ENCODE assay signal across 1 cellular context in the genomic region with DNA sequence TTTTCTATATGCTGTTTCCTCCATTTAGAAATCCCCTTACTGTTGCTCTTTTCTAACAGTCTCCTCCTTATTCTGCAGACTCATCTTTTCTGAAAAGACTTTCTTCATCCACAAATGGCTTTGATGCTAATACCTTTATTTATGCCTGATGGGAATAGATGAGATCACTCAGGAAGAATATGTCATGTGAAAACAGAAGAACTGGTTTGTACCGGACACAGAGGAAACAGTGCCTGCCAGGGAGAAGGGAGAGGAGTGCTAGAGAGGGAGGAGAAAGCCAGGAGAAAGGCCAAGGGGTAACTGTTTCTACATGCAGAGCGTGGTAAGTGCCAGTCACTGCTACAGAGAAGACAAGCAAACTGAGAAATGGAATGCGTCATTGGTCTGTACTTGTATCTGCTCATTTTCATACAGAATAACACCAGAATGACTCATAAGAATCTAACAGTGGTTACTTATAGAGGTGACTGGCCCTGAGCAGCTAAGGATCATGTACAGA.
A peak's percentile ranks its signal among the peaks of the same experiment; 100 is the strongest.
TF ChIP-seq lines count a peak whose summit lies in the region.

No MANE protein-coding gene starts in this region.

TF ChIP-seq in SK-N-SH, 30 proteins besides CTCF, POLR2A, EP300 and RAD21 (continued from another document):
- TF ChIP-seq, protein P1, sequence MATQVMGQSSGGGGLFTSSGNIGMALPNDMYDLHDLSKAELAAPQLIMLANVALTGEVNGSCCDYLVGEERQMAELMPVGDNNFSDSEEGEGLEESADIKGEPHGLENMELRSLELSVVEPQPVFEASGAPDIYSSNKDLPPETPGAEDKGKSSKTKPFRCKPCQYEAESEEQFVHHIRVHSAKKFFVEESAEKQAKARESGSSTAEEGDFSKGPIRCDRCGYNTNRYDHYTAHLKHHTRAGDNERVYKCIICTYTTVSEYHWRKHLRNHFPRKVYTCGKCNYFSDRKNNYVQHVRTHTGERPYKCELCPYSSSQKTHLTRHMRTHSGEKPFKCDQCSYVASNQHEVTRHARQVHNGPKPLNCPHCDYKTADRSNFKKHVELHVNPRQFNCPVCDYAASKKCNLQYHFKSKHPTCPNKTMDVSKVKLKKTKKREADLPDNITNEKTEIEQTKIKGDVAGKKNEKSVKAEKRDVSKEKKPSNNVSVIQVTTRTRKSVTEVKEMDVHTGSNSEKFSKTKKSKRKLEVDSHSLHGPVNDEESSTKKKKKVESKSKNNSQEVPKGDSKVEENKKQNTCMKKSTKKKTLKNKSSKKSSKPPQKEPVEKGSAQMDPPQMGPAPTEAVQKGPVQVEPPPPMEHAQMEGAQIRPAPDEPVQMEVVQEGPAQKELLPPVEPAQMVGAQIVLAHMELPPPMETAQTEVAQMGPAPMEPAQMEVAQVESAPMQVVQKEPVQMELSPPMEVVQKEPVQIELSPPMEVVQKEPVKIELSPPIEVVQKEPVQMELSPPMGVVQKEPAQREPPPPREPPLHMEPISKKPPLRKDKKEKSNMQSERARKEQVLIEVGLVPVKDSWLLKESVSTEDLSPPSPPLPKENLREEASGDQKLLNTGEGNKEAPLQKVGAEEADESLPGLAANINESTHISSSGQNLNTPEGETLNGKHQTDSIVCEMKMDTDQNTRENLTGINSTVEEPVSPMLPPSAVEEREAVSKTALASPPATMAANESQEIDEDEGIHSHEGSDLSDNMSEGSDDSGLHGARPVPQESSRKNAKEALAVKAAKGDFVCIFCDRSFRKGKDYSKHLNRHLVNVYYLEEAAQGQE (IDR thresholded peaks at IDR 0.05; ENCODE audit: low read depth, low read length) = 0 out of 2 replicates have a peak, but pooled peaks have one; percentile 40
- peak; percentile 85 for TF ChIP-seq NFIC (IDR thresholded peaks at IDR 0.05; ENCODE audit: borderline replicate concordance)
- TF ChIP-seq, protein P2, sequence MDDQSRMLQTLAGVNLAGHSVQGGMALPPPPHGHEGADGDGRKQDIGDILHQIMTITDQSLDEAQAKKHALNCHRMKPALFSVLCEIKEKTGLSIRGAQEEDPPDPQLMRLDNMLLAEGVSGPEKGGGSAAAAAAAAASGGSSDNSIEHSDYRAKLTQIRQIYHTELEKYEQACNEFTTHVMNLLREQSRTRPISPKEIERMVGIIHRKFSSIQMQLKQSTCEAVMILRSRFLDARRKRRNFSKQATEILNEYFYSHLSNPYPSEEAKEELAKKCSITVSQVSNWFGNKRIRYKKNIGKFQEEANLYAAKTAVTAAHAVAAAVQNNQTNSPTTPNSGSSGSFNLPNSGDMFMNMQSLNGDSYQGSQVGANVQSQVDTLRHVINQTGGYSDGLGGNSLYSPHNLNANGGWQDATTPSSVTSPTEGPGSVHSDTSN (IDR thresholded peaks at IDR 0.05) = peak; percentile 95
- no peak for TF ChIP-seq MXI1 (IDR thresholded peaks at IDR 0.05; ENCODE audit: low read depth, low read length)
- TF ChIP-seq, protein P3, sequence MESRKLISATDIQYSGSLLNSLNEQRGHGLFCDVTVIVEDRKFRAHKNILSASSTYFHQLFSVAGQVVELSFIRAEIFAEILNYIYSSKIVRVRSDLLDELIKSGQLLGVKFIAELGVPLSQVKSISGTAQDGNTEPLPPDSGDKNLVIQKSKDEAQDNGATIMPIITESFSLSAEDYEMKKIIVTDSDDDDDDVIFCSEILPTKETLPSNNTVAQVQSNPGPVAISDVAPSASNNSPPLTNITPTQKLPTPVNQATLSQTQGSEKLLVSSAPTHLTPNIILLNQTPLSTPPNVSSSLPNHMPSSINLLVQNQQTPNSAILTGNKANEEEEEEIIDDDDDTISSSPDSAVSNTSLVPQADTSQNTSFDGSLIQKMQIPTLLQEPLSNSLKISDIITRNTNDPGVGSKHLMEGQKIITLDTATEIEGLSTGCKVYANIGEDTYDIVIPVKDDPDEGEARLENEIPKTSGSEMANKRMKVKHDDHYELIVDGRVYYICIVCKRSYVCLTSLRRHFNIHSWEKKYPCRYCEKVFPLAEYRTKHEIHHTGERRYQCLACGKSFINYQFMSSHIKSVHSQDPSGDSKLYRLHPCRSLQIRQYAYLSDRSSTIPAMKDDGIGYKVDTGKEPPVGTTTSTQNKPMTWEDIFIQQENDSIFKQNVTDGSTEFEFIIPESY (IDR thresholded peaks at IDR 0.05; ENCODE audit: borderline replicate concordance, low read depth) = 0 out of 2 replicates have a peak, but pooled peaks have one; percentile 64
- peak; percentile 75 for TF ChIP-seq POLR2AphosphoS5 (IDR thresholded peaks at IDR 0.05; ENCODE audit: low read depth, low read length)
- peak; percentile 86; the same call in 1 of the 2 replicates for TF ChIP-seq JUND (IDR thresholded peaks at IDR 0.05)
- TF ChIP-seq, protein P4, sequence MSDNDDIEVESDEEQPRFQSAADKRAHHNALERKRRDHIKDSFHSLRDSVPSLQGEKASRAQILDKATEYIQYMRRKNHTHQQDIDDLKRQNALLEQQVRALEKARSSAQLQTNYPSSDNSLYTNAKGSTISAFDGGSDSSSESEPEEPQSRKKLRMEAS (IDR thresholded peaks at IDR 0.05; ENCODE audit: low read depth) = peak; percentile 78
- peak; percentile 84; the same call in 1 of the 2 replicates for TF ChIP-seq FOXM1 (IDR thresholded peaks at IDR 0.05; ENCODE audit: low read depth)
- TF ChIP-seq NRF1 (IDR thresholded peaks at IDR 0.05; ENCODE audit: low read depth, low read length) = no peak
- TF ChIP-seq GATA2 (CRISPR knock-in tag; IDR thresholded peaks at IDR 0.05) = no peak
